ENCODE assay signal across 21 cellular contexts in the genomic region with DNA sequence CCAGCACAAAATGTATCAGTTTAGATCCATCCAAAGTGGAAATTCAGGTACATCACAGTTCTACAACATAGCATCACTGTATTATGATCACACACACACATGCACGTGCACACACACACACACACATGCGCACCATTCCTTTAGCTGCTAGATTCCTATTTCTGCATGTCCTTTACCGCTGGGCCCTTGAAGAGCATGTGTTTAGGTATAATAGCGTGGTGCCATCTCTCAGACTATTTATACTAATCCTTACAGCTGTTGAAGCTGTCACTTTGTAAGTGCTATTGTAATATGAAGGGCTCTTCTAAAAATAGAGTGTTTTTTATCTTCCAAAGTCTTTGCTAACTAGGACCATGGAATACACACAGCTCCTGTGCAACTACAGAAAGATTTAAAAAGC.
"Had no signal": no experiment of that assay in that cellular context is flagged by ENCODE, and none has a peak within 500 bp of the region (broad histone marks: within the 10 kb centered on the region; RNA-seq: fewer than 3 reads in every experiment).

No MANE protein-coding gene starts in this region.

- FAIRE-seq: astrocyte, urothelium cell line had no signal

- H3K27ac Mint-ChIP-seq: activated CD4-positive, alpha-beta T cell treated with anti-CD3 and anti-CD28 coated beads for 36 hours; activated T-helper 1 cell treated with anti-CD3 and anti-CD28 coated beads, Interleukin-12 subunit alpha, Interleukin-12 subunit beta, Interleukin-2, Interleukin-4 antibody, amounts not matched to agents 30 ng/mL and 10 ng/mL and 1 ng/mL, durations not matched to agents 14 hours and 24 hours and 36 hours; natural killer cell; stimulated activated naive CD8-positive, alpha-beta T cell treated with anti-CD3 and anti-CD28 coated beads, Interleukin-15, Interleukin-2, amounts not matched to agents 100 ng/mL and 50 ng/mL, for 24 hours; T-helper 17 cell had no signal

- DNase-seq: activated CD4-positive, alpha-beta T cell treated with anti-CD3 and anti-CD28 coated beads for 36 hours; activated CD4-positive, alpha-beta T cell treated with anti-CD3 and anti-CD28 coated beads, Interleukin-2, amount 50 U/mL, for 48 hours; activated gamma-delta T cell treated with Interleukin-2 at 50 U/mL for 16 hours; activated T-cell treated with anti-CD3 and anti-CD28 coated beads for 4 hours; adrenal gland; effector CD8-positive, alpha-beta T cell; gastrocnemius medialis; head of caudate nucleus; mesendoderm; natural killer cell; T-helper 17 cell; WERI-Rb-1 had no signal

- H3K36me3 ChIP-seq: adrenal gland, breast epithelium, gastrocnemius medialis, tibial nerve, WERI-Rb-1 had no signal

- H3K9ac ChIP-seq: parathyroid adenoma had no signal

- H3K79me2 ChIP-seq: parathyroid adenoma had no signal

- H3K27ac ChIP-seq: adrenal gland, breast epithelium, gastrocnemius medialis, parathyroid adenoma, tibial nerve, WERI-Rb-1 had no signal

- H3K27me3 ChIP-seq: adrenal gland, breast epithelium, gastrocnemius medialis, tibial nerve had no signal

- H3K4me1 ChIP-seq: adrenal gland, breast epithelium, gastrocnemius medialis, parathyroid adenoma, tibial nerve had no signal

- H3K27me3 Mint-ChIP-seq: activated CD4-positive, alpha-beta T cell treated with anti-CD3 and anti-CD28 coated beads for 36 hours; stimulated activated naive CD8-positive, alpha-beta T cell treated with anti-CD3 and anti-CD28 coated beads, Interleukin-15, Interleukin-2, amounts not matched to agents 100 ng/mL and 50 ng/mL, for 24 hours; T-helper 17 cell had no signal

- H3K4me3 ChIP-seq: adrenal gland, breast epithelium, gastrocnemius medialis, tibial nerve had no signal

- H3K9me3 Mint-ChIP-seq: activated T-helper 1 cell treated with anti-CD3 and anti-CD28 coated beads, Interleukin-12 subunit alpha, Interleukin-12 subunit beta, Interleukin-2, Interleukin-4 antibody, amounts not matched to agents 30 ng/mL and 10 ng/mL and 1 ng/mL, durations not matched to agents 14 hours and 24 hours and 36 hours had no signal

- H3K9me3 ChIP-seq: adrenal gland, breast epithelium, gastrocnemius medialis had no signal

- H3K4me3 Mint-ChIP-seq: activated CD4-positive, alpha-beta T cell treated with anti-CD3 and anti-CD28 coated beads for 36 hours; activated T-helper 1 cell treated with anti-CD3 and anti-CD28 coated beads, Interleukin-12 subunit alpha, Interleukin-12 subunit beta, Interleukin-2, Interleukin-4 antibody, amounts not matched to agents 30 ng/mL and 10 ng/mL and 1 ng/mL, durations not matched to agents 14 hours and 24 hours and 36 hours; natural killer cell; stimulated activated naive CD8-positive, alpha-beta T cell treated with anti-CD3 and anti-CD28 coated beads, Interleukin-15, Interleukin-2, amounts not matched to agents 100 ng/mL and 50 ng/mL, for 24 hours; T-helper 17 cell had no signal

- H3K36me3 Mint-ChIP-seq: activated naive CD4-positive, alpha-beta T cell treated with anti-CD3 and anti-CD28 coated beads, Interleukin-2, amount 50 U/mL, for 72 hours; natural killer cell had no signal

- H2AFZ ChIP-seq: parathyroid adenoma had no signal

- ATAC-seq: activated CD4-positive, alpha-beta T cell treated with anti-CD3 and anti-CD28 coated beads for 36 hours; activated naive CD4-positive, alpha-beta T cell treated with anti-CD3 and anti-CD28 coated beads, Interleukin-2, amount 50 U/mL, for 72 hours; esophagus mucosa; natural killer cell; T-helper 17 cell had no signal

- H3K4me1 Mint-ChIP-seq: activated CD4-positive, alpha-beta T cell treated with anti-CD3 and anti-CD28 coated beads for 36 hours; natural killer cell; T-helper 17 cell had no signal
